Comparison of ENCODE assay signal across 16 cellular contexts in genomic region chr4:102638621-102639020, GRCh38.
"Had no signal": no experiment of that assay in that cellular context is flagged by ENCODE, and none has a peak within 500 bp of the region (broad histone marks: within the 10 kb centered on the region; RNA-seq: fewer than 3 reads in every experiment).

No MANE protein-coding gene starts in this region.

- H3K4me1 ChIP-seq: colonic mucosa, gastroesophageal sphincter, heart left ventricle, left lung, prostate gland, right atrium auricular region had no signal

- H3K9me3 Mint-ChIP-seq: activated naive CD4-positive, alpha-beta T cell treated with anti-CD3 and anti-CD28 coated beads, Interleukin-2, amount 50 U/mL, for 24 hours; activated T-cell treated with anti-CD3 and anti-CD28 coated beads, Interleukin-2, amount 50 U/mL, for 72 hours; neural crest cell; stimulated activated naive CD8-positive, alpha-beta T cell treated with anti-CD3 and anti-CD28 coated beads, Interleukin-15, Interleukin-2, amounts not matched to agents 100 ng/mL and 50 ng/mL, for 24 hours had no signal

- H3K27ac ChIP-seq: colonic mucosa, gastroesophageal sphincter, heart left ventricle, left lung, prostate gland, right atrium auricular region, tibial nerve had no signal

- H3K27ac Mint-ChIP-seq: activated naive CD4-positive, alpha-beta T cell treated with anti-CD3 and anti-CD28 coated beads, Interleukin-2, amount 50 U/mL, for 24 hours; activated T-cell treated with anti-CD3 and anti-CD28 coated beads, Interleukin-2, amount 50 U/mL, for 72 hours; stimulated activated naive CD8-positive, alpha-beta T cell treated with anti-CD3 and anti-CD28 coated beads, Interleukin-15, Interleukin-2, amounts not matched to agents 100 ng/mL and 50 ng/mL, for 24 hours had no signal

- H3K27me3 Mint-ChIP-seq: activated naive CD4-positive, alpha-beta T cell treated with anti-CD3 and anti-CD28 coated beads, Interleukin-2, amount 50 U/mL, for 24 hours; stimulated activated naive CD8-positive, alpha-beta T cell treated with anti-CD3 and anti-CD28 coated beads, Interleukin-15, Interleukin-2, amounts not matched to agents 100 ng/mL and 50 ng/mL, for 24 hours had no signal

- DNase-seq: activated CD4-positive, alpha-beta T cell treated with anti-CD3 and anti-CD28 coated beads, Interleukin-2, amount 50 U/mL, for 1 hour; activated gamma-delta T cell; activated T-cell treated with anti-CD3 and anti-CD28 coated beads, Interleukin-2, amount 50 U/mL, for 72 hours; colonic mucosa; heart left ventricle; left lung; midbrain; T-helper 1 cell; T1000 had no signal

- H3K9me3 ChIP-seq: colonic mucosa, gastroesophageal sphincter, heart left ventricle, left lung, prostate gland, right atrium auricular region, tibial nerve had no signal

- ATAC-seq: activated T-cell treated with anti-CD3 and anti-CD28 coated beads, Interleukin-2, amount 50 U/mL, for 72 hours; gastroesophageal sphincter; heart left ventricle; left lung had no signal

- H3K36me3 ChIP-seq: colonic mucosa, prostate gland had no signal

- H3K4me3 Mint-ChIP-seq: activated naive CD4-positive, alpha-beta T cell treated with anti-CD3 and anti-CD28 coated beads, Interleukin-2, amount 50 U/mL, for 24 hours; neural crest cell; stimulated activated naive CD8-positive, alpha-beta T cell treated with anti-CD3 and anti-CD28 coated beads, Interleukin-15, Interleukin-2, amounts not matched to agents 100 ng/mL and 50 ng/mL, for 24 hours had no signal

- H3K4me3 ChIP-seq: colonic mucosa, gastroesophageal sphincter, heart left ventricle, left lung, prostate gland, right atrium auricular region, tibial nerve had no signal

- H3K27me3 ChIP-seq: colonic mucosa, gastroesophageal sphincter, heart left ventricle, left lung, right atrium auricular region, tibial nerve had no signal
